ENCODE assay signal across 8 cellular contexts in genomic region chr22:17785185-17786184, GRCh38. TPM values are rescaled to one million over a fixed set of nuclear protein-coding genes. Genes with fewer than 3 reads are reported as not detected.
DNase-seq lines count a peak whose midpoint lies in the region; ATAC-seq and TF ChIP-seq lines count a peak whose summit lies in the region.

No MANE protein-coding gene starts in this region.

- no peaks in the 10 kb centered on the region for H3K27me3 ChIP-seq in cardiac muscle cell

- H3K4me1 ChIP-seq in cardiac muscle cell (ENCODE audit: low read depth) = peaks cover 6% of the 10 kb centered on the region

- no peak overlapping the region for H3K4me3 ChIP-seq in cardiac muscle cell

- DNase-seq in SHP77 (lab: John Stamatoyannopoulos, UW) = peak; percentile 30 to 52
- no peak for DNase-seq in SHP77 treated with DMSO at 0.1 percent for 48 hours (lab: John Stamatoyannopoulos, UW)
- DNase-seq in RPMI8226 = peak; percentile 37
- DNase-seq in activated effector memory CD4-positive, alpha-beta T cell treated with anti-CD3 and anti-CD28 coated beads, Interleukin-2, amount 50 U/mL, for 16 hours = peak; percentile 88
- peak in 1 of 2 donors; percentile 38 for DNase-seq in cardiac muscle cell (ENCODE audit: low read depth in 1 of 2, low spot score in 1 of 2)
- DNase-seq in stimulated activated CD4-positive, alpha-beta T cell treated with anti-CD3 and anti-CD28 coated beads, Interleukin-12 subunit alpha, Interleukin-12 subunit beta, amount 100 ng/mL, for 4 hours = peak; percentile 70

- ATAC-seq in HG03460 (IDR thresholded peaks at IDR 0.05; ENCODE audit: unreplicated experiment) (no peak), GM21723 (IDR thresholded peaks at IDR 0.05; ENCODE audit: unreplicated experiment) (no peak)

- peaks cover 13% of the 10 kb centered on the region for H3K36me3 ChIP-seq in cardiac muscle cell

- peak; percentile 60 for TF ChIP-seq CTCF in cardiac muscle cell (IDR thresholded peaks at IDR 0.05; ENCODE audit: low read depth, low read length)

- no peaks in the 10 kb centered on the region for H3K9me3 ChIP-seq in cardiac muscle cell (ENCODE audit: low read depth)

- H3K27ac ChIP-seq in cardiac muscle cell = no peak overlapping the region

RNA-seq across cellular contexts. Expression of gene BID, which starts 11.2 kb away (rescaled TPM):
- total RNA-seq in cardiac muscle cell = 36.0 and 57.7 TPM in 2 replicates
- polyA plus RNA-seq in cardiac muscle cell = 30.8 and 40.8 TPM in 2 replicates
